Comparison of ENCODE assay signal across 8 cellular contexts in genomic region chr14:102917469-102918211, GRCh38. TPM values are rescaled to one million over a fixed set of nuclear protein-coding genes. Genes with fewer than 3 reads are reported as not detected.
DNase-seq lines count a peak whose midpoint lies in the region; ATAC-seq and TF ChIP-seq lines count a peak whose summit lies in the region.

No MANE protein-coding gene starts in this region.

- no peaks in the 10 kb centered on the region for H4K20me1 ChIP-seq in DND-41 (ENCODE audit: insufficient read depth, low read length)

- in situ Hi-C loops in KBM-7 (cut with MboI; ENCODE audit: low pct_unique_long_range_greater_than_20kb, low sequenced_read_pairs): no loop called here

- H3K27me3 Mint-ChIP-seq in central memory CD8-positive, alpha-beta T cell: no peaks in the 10 kb centered on the region

- no peaks in the 10 kb centered on the region for H3K36me3 ChIP-seq in DND-41 (ENCODE audit: insufficient read depth, low read length)

- no peak overlapping the region for H3K4me3 ChIP-seq in DND-41 (ENCODE audit: low read depth in 1 of 2, low read length in 2 of 2)

- H2AFZ ChIP-seq in DND-41 (ENCODE audit: low read depth, low read length): no peak overlapping the region

- H3K27ac Mint-ChIP-seq in central memory CD8-positive, alpha-beta T cell (ENCODE audit: low read depth): no peak overlapping the region

- no peaks in the 10 kb centered on the region for H3K79me2 ChIP-seq in DND-41 (ENCODE audit: insufficient read depth, low read length)

- H3K4me3 Mint-ChIP-seq in central memory CD8-positive, alpha-beta T cell: no peak overlapping the region

- ATAC-seq in DND-41 (ENCODE audit: insufficient read depth, low read depth) (peak; percentile 72), HG02840 (IDR thresholded peaks at IDR 0.05; ENCODE audit: low FRiP score, unreplicated experiment) (no peak), HG03432 (IDR thresholded peaks at IDR 0.05; ENCODE audit: unreplicated experiment) (no peak)
- peak; percentile 73 for ATAC-seq in central memory CD8-positive, alpha-beta T cell (replicated peaks; ENCODE audit: extremely low read depth, poor library complexity, severe bottlenecking)

- no peaks in the 10 kb centered on the region for H3K4me1 Mint-ChIP-seq in central memory CD8-positive, alpha-beta T cell

- no peaks in the 10 kb centered on the region for H3K27me3 ChIP-seq in DND-41 (ENCODE audit: insufficient read depth, low read length, poor library complexity)

- DNase-seq in DND-41: peak; percentile 66
- peak; percentile 75 for DNase-seq in KBM-7
- peak; percentile 22 for DNase-seq in activated CD4-positive, CD25-positive, alpha-beta regulatory T cell treated with anti-CD3 and anti-CD28 coated beads, Interleukin-2, amount 50 U/mL, for 16 hours (ENCODE audit: low read depth, low spot score)
- peak; percentile 41 to 44 for DNase-seq in central memory CD8-positive, alpha-beta T cell (ENCODE audit: low spot score in 2 of 2)
- DNase-seq in lung microvascular endothelial cell (ENCODE audit: low read depth in 2 of 2): peak; percentile 41 to 65
- DNase-seq in stimulated activated CD8-positive, alpha-beta memory T cell treated with anti-CD3 and anti-CD28 coated beads, Interleukin-7, amount 100 ng/mL, for 24 hours (ENCODE audit: low read depth): peak; percentile 46

- peaks cover 2% of the 10 kb centered on the region for H3K36me3 Mint-ChIP-seq in central memory CD8-positive, alpha-beta T cell (ENCODE audit: insufficient read depth)

- peak; percentile 85 for TF ChIP-seq CTCF in DND-41 (IDR thresholded peaks at IDR 0.05; ENCODE audit: borderline replicate concordance, extremely low read depth, low read length, poor library complexity, severe bottlenecking)

- no peak overlapping the region for H3K27ac ChIP-seq in DND-41 (ENCODE audit: low read length)

- H3K9ac ChIP-seq in DND-41 (ENCODE audit: low read depth, low read length): no peak overlapping the region

- peaks cover 7% of the 10 kb centered on the region for H3K9me3 ChIP-seq in DND-41 (ENCODE audit: insufficient read depth, low read length, severe bottlenecking)

- no peaks in the 10 kb centered on the region for H3K4me1 ChIP-seq in DND-41 (ENCODE audit: insufficient read depth, low read length)

- no peaks in the 10 kb centered on the region for H3K9me3 Mint-ChIP-seq in central memory CD8-positive, alpha-beta T cell

- H3K4me2 ChIP-seq in DND-41 (ENCODE audit: insufficient read depth, low read length): no peak overlapping the region

RNA-seq across cellular contexts. Expression of gene AMN, which starts 4.8 kb away (rescaled TPM):
- under 0.01 and 0.20 TPM in 2 replicates for total RNA-seq in lung microvascular endothelial cell

Comparison
In these comparisons a context has a peak if more than half of its experiments do, and no peak if none do; other contexts are left out.
1. ATAC-seq: peak in DND-41 (single experiment) and central memory CD8-positive, alpha-beta T cell (single experiment); none in HG02840 (single experiment) and HG03432 (single experiment).
2. DNase-seq: peak in every context shown above with its lines; median percentile 75 in KBM-7; 66 in DND-41; 53 in lung microvascular endothelial cell; 46 in stimulated activated CD8-positive, alpha-beta memory T cell treated with anti-CD3 and anti-CD28 coated beads, Interleukin-7, amount 100 ng/mL, for 24 hours; 42 in central memory CD8-positive, alpha-beta T cell; 22 in activated CD4-positive, CD25-positive, alpha-beta regulatory T cell treated with anti-CD3 and anti-CD28 coated beads, Interleukin-2, amount 50 U/mL, for 16 hours.